9 cellular contexts compared by ENCODE assay signal in genomic region chr14:64506751-64507150, GRCh38. TPM values are rescaled to one million over a fixed set of nuclear protein-coding genes. Genes with fewer than 3 reads are reported as not detected.
A peak's percentile ranks its signal among the peaks of the same experiment; 100 is the strongest.
DNase-seq lines count a peak whose midpoint lies in the region; ATAC-seq and TF ChIP-seq lines count a peak whose summit lies in the region.
"Had no signal": no experiment of that assay in that cellular context is flagged by ENCODE, and none has a peak within 500 bp of the region (broad histone marks: within the 10 kb centered on the region; RNA-seq: fewer than 3 reads in every experiment).

No MANE protein-coding gene starts in this region.

- H3K27me3 ChIP-seq in left ventricle myocardium inferior (ENCODE audit: low read depth) (no peaks in the 10 kb centered on the region), right lobe of liver (no peaks in the 10 kb centered on the region), upper lobe of right lung (no peaks in the 10 kb centered on the region)

- H3K4me3 ChIP-seq in left ventricle myocardium inferior (peak overlapping the region; percentile 95), right lobe of liver (peak overlapping the region in 2 of 3 donors; percentile 84 to 88), upper lobe of right lung (peak overlapping the region; percentile 90)
- H3K4me3 ChIP-seq: mucosa of descending colon had no signal

- no peaks in the 10 kb centered on the region for H3K27me3 Mint-ChIP-seq in activated naive CD8-positive, alpha-beta T cell treated with anti-CD3 and anti-CD28 coated beads, Interleukin-2, amount 10 ng/mL, durations not matched to agents 7 days and 5 days

- 32% methylated on average over 3 of the region's 3 CpGs for WGBS in right lobe of liver (ENCODE audit: insufficient coverage, low coverage, low lambda C conversion rate, missing lambda C conversion rate)

- ATAC-seq in Right ventricle myocardium superior (ENCODE audit: poor library complexity) (no peak), right lobe of liver (no peak), upper lobe of right lung (no peak)
- no peak for ATAC-seq in activated naive CD8-positive, alpha-beta T cell treated with anti-CD3 and anti-CD28 coated beads, Interleukin-2, amount 10 ng/mL, durations not matched to agents 7 days and 5 days (ENCODE audit: low read depth)
- ATAC-seq: mucosa of descending colon had no signal

- intact Hi-C loops in left ventricle myocardium inferior (cut with micrococcal nuclease) (no loop called here), Right ventricle myocardium superior (cut with DNase I) (no loop called here), right lobe of liver (cut with DNase I) (no loop called here), upper lobe of right lung (cut with DNase I) (no loop called here)

- no peak for TF ChIP-seq CTCF in left ventricle myocardium inferior (IDR thresholded peaks at IDR 0.05; ENCODE audit: borderline replicate concordance)
- no peak for TF ChIP-seq CTCF in right lobe of liver (IDR thresholded peaks at IDR 0.05)
- no peak for TF ChIP-seq CTCF in upper lobe of right lung (IDR thresholded peaks at IDR 0.05)

- H3K27ac ChIP-seq in left ventricle myocardium inferior (replicated peaks) (peak overlapping the region; percentile 100), right lobe of liver (peak overlapping the region in 2 of 3 donors; percentile 98 to 100), upper lobe of right lung (no peak overlapping the region)

- H3K4me3 Mint-ChIP-seq in activated naive CD8-positive, alpha-beta T cell treated with anti-CD3 and anti-CD28 coated beads, Interleukin-2, amount 10 ng/mL, durations not matched to agents 7 days and 5 days = peak overlapping the region; percentile 91

- H3K27ac Mint-ChIP-seq in activated naive CD8-positive, alpha-beta T cell treated with anti-CD3 and anti-CD28 coated beads, Interleukin-2, amount 10 ng/mL, durations not matched to agents 7 days and 5 days = peak overlapping the region; percentile 97

- peaks cover 49% of the 10 kb centered on the region for H3K4me1 Mint-ChIP-seq in activated naive CD8-positive, alpha-beta T cell treated with anti-CD3 and anti-CD28 coated beads, Interleukin-2, amount 10 ng/mL, durations not matched to agents 7 days and 5 days

- POLR2A ChIA-PET in activated naive CD8-positive, alpha-beta T cell treated with anti-CD3 and anti-CD28 coated beads, Interleukin-2, amount 10 ng/mL, durations not matched to agents 7 days and 5 days (lab: Charles Lee) = no interaction called here

- H3K36me3 ChIP-seq in left ventricle myocardium inferior = no peaks in the 10 kb centered on the region
- H3K36me3 ChIP-seq in right lobe of liver = no peaks in the 10 kb centered on the region
- no peaks in the 10 kb centered on the region for H3K36me3 ChIP-seq in upper lobe of right lung

- no peak for TF ChIP-seq POLR2A in right lobe of liver (IDR thresholded peaks at IDR 0.05)

- no peaks in the 10 kb centered on the region for H3K9me3 Mint-ChIP-seq in activated naive CD8-positive, alpha-beta T cell treated with anti-CD3 and anti-CD28 coated beads, Interleukin-2, amount 10 ng/mL, durations not matched to agents 7 days and 5 days

- H3K9me3 ChIP-seq in left ventricle myocardium inferior (replicated peaks) (no peaks in the 10 kb centered on the region), right lobe of liver (no peaks in the 10 kb centered on the region), upper lobe of right lung (no peaks in the 10 kb centered on the region)
- H3K9me3 ChIP-seq: mucosa of descending colon had no signal

- no peak for DNase-seq in left ventricle myocardium inferior
- no peak for DNase-seq in Right ventricle myocardium superior
- DNase-seq in activated naive CD8-positive, alpha-beta T cell treated with anti-CD3 and anti-CD28 coated beads, Interleukin-2, amount 10 ng/mL, durations not matched to agents 7 days and 5 days = no peak
- no peak for DNase-seq in right lobe of liver
- no peak for DNase-seq in upper lobe of right lung
- DNase-seq in NCI-H524 (lab: John Stamatoyannopoulos, UW) = no peak
- DNase-seq in NCI-H526 treated with DMSO at 0.1 percent for 48 hours (lab: John Stamatoyannopoulos, UW) = no peak
- no peak for DNase-seq in cerebellum (ENCODE audit: low spot score)

- H3K4me1 ChIP-seq in left ventricle myocardium inferior (peaks cover 96% of the 10 kb centered on the region), right lobe of liver (peaks cover 0 to 42% (median 6%) of the 10 kb centered on the region in 4 donors), upper lobe of right lung (peaks cover 53% of the 10 kb centered on the region)

- H3K36me3 Mint-ChIP-seq in activated naive CD8-positive, alpha-beta T cell treated with anti-CD3 and anti-CD28 coated beads, Interleukin-2, amount 10 ng/mL, durations not matched to agents 7 days and 5 days = peaks cover 16% of the 10 kb centered on the region

RNA-seq across cellular contexts. Expression of gene ZBTB1, which starts 2.2 kb away (rescaled TPM):
- total RNA-seq in left ventricle myocardium inferior (25.9 TPM), Right ventricle myocardium superior (21.5 TPM), right lobe of liver (10 to 100 TPM; 10.6 to 16.8 (median 14.9) TPM), upper lobe of right lung (47.9 TPM), cerebellum (44.0 TPM)
- 10 to 100 TPM; 84.1 to 86.7 TPM for total RNA-seq in activated naive CD8-positive, alpha-beta T cell treated with anti-CD3 and anti-CD28 coated beads, Interleukin-2, amount 10 ng/mL, durations not matched to agents 7 days and 5 days

RNA-seq across cellular contexts. Expression of gene ZBTB25, which starts 3.1 kb away (rescaled TPM):
- total RNA-seq in left ventricle myocardium inferior (20.8 TPM), Right ventricle myocardium superior (15.2 TPM), right lobe of liver (1 to 10 TPM; 5.5 to 6.2 (median 5.7) TPM), upper lobe of right lung (13.1 TPM), cerebellum (18.1 TPM)
- 10 to 100 TPM; 51.2 to 55.3 TPM for total RNA-seq in activated naive CD8-positive, alpha-beta T cell treated with anti-CD3 and anti-CD28 coated beads, Interleukin-2, amount 10 ng/mL, durations not matched to agents 7 days and 5 days

RNA-seq across cellular contexts. Expression of gene HSPA2, which starts 33.8 kb away (rescaled TPM):
- total RNA-seq in left ventricle myocardium inferior (34.0 TPM), Right ventricle myocardium superior (14.1 TPM), right lobe of liver (1 to 10 TPM; 1.2 to 9.7 (median 5.0) TPM), upper lobe of right lung (13.5 TPM), cerebellum (6.5 TPM)
- total RNA-seq in activated naive CD8-positive, alpha-beta T cell treated with anti-CD3 and anti-CD28 coated beads, Interleukin-2, amount 10 ng/mL, durations not matched to agents 7 days and 5 days = 1 to 10 TPM; 3.3 to 4.0 TPM

RNA-seq across cellular contexts. Expression of gene AKAP5, which starts 41.5 kb away (rescaled TPM):
- total RNA-seq in left ventricle myocardium inferior (0.19 TPM), Right ventricle myocardium superior (0.16 TPM), right lobe of liver (1 to 10 TPM in 1 of 6 experiments, under 1 TPM in 5; 0.12 to 1.0 (median 0.30) TPM), upper lobe of right lung (3.6 TPM), cerebellum (4.8 TPM)
- total RNA-seq in activated naive CD8-positive, alpha-beta T cell treated with anti-CD3 and anti-CD28 coated beads, Interleukin-2, amount 10 ng/mL, durations not matched to agents 7 days and 5 days = 1 to 10 TPM; 1.7 TPM

RNA-seq across cellular contexts. Expression of gene PPP1R36, which starts 43.0 kb away (rescaled TPM):
- 0.36 TPM for total RNA-seq in left ventricle myocardium inferior
- 0.19 TPM for total RNA-seq in Right ventricle myocardium superior
- total RNA-seq in activated naive CD8-positive, alpha-beta T cell treated with anti-CD3 and anti-CD28 coated beads, Interleukin-2, amount 10 ng/mL, durations not matched to agents 7 days and 5 days = under 1 TPM; 0.28 to 0.69 TPM
- under 1 TPM in 2 of 6 experiments, not detected in 4; 0.16 to 0.40 TPM for total RNA-seq in right lobe of liver
- 0.46 TPM for total RNA-seq in upper lobe of right lung
- total RNA-seq in cerebellum = 0.54 TPM
